11 cellular contexts compared by ENCODE assay signal in genomic region chr3:58388550-58389061, GRCh38. TPM values are rescaled to one million over a fixed set of nuclear protein-coding genes. Genes with fewer than 3 reads are reported as not detected.
DNase-seq lines count a peak whose midpoint lies in the region; ATAC-seq, FAIRE-seq and TF ChIP-seq lines count a peak whose summit lies in the region.
"Had no signal": no experiment of that assay in that cellular context is flagged by ENCODE, and none has a peak within 500 bp of the region (broad histone marks: within the 10 kb centered on the region; RNA-seq: fewer than 3 reads in every experiment).

No MANE protein-coding gene starts in this region.

- in situ Hi-C loops in T47D (cut with HindIII; ENCODE audit: low pct_unique_long_range_greater_than_20kb, low sequenced_read_pairs), result no loop called here

- no peak overlapping the region for H3K9ac ChIP-seq in colonic mucosa (ENCODE audit: low read depth in 2 of 2, low read length in 2 of 2)

- intact Hi-C loops in MCF 10A (cut with micrococcal nuclease), result no loop called here
- intact Hi-C loops in colonic mucosa (cut with DNase I), result no loop called here

- no peak for TF ChIP-seq CTCF in MCF 10A (IDR thresholded peaks at IDR 0.05; ENCODE audit: unreplicated experiment)
- no peak for TF ChIP-seq CTCF in colonic mucosa (IDR thresholded peaks at IDR 0.05)
- TF ChIP-seq CTCF in type B pancreatic cell (conservative IDR thresholded peaks at IDR 0.05), result no peak
- no peak for TF ChIP-seq CTCF in GM20000 (IDR thresholded peaks at IDR 0.05; ENCODE audit: extremely low read depth, missing control alignments)

- H3K27ac Mint-ChIP-seq in MCF 10A (ENCODE audit: low read depth, unreplicated experiment), result no peak overlapping the region
- H3K27ac Mint-ChIP-seq in type B pancreatic cell, result peak overlapping the region; percentile 52
- H3K27ac Mint-ChIP-seq: CD4-positive, alpha-beta T cell had no signal

- H3K36me3 Mint-ChIP-seq in MCF 10A (ENCODE audit: insufficient read depth, unreplicated experiment) (peaks cover 45% of the 10 kb centered on the region), type B pancreatic cell (peaks cover 6% of the 10 kb centered on the region)

- H3K4me1 Mint-ChIP-seq in MCF 10A (ENCODE audit: insufficient read depth, unreplicated experiment) (peaks cover 19% of the 10 kb centered on the region), type B pancreatic cell (ENCODE audit: unreplicated experiment) (peaks cover 21% of the 10 kb centered on the region)

- POLR2A ChIA-PET in MCF 10A (lab: Yijun Ruan, JAX), result interaction anchor here (0.7 to 0.8 kb wide), 3 partner anchors 14 to 28 kb away, joined by 3 to 5 read pairs (median 3); no protein-coding TSS in a partner anchor

- DNase-seq in T47D (ENCODE audit: low read depth in 1 of 2, low spot score in 1 of 2) (peak; percentile 18 to 97), MCF 10A (ENCODE audit: unreplicated experiment) (no peak), colonic mucosa (no peak), lung microvascular endothelial cell (ENCODE audit: low read depth in 2 of 2) (peak; percentile 50 to 56), type B pancreatic cell (ENCODE audit: extremely low spot score, unreplicated experiment) (no peak), GM20000 (ENCODE audit: low spot score) (no peak), HTR-8/SVneo (ENCODE audit: insufficient read length, low spot score) (no peak)
- DNase-seq: CD4-positive, alpha-beta T cell; posterior cingulate gyrus had no signal

- H3K4me1 ChIP-seq in colonic mucosa, result no peaks in the 10 kb centered on the region

- ATAC-seq in GM21515 (IDR thresholded peaks at IDR 0.05; ENCODE audit: unreplicated experiment), result no peak

- no peaks in the 10 kb centered on the region for H3K36me3 ChIP-seq in colonic mucosa

- no peaks in the 10 kb centered on the region for H3K27me3 ChIP-seq in colonic mucosa

- H3K9me3 Mint-ChIP-seq in MCF 10A (ENCODE audit: unreplicated experiment) (no peaks in the 10 kb centered on the region), type B pancreatic cell (no peaks in the 10 kb centered on the region)
- H3K9me3 Mint-ChIP-seq: CD4-positive, alpha-beta T cell had no signal

- no peak overlapping the region for H3K4me3 ChIP-seq in colonic mucosa

- no TSS peak for BruUV-seq in MCF 10A (replicated peaks; lab: Mats Ljungman, UMichigan)

- H3K4me3 Mint-ChIP-seq in MCF 10A (ENCODE audit: unreplicated experiment) (no peak overlapping the region), type B pancreatic cell (no peak overlapping the region)
- H3K4me3 Mint-ChIP-seq: CD4-positive, alpha-beta T cell had no signal

- H3K9me3 ChIP-seq in colonic mucosa, result no peaks in the 10 kb centered on the region

- CTCF ChIA-PET in MCF 10A (lab: Yijun Ruan, JAX), result interaction anchor here (0.6 to 0.9 kb wide), 3 partner anchors 16 to 68 kb away, joined by 3 to 5 read pairs (median 3); no protein-coding TSS in a partner anchor

- H3K27me3 Mint-ChIP-seq in MCF 10A (ENCODE audit: insufficient read depth, unreplicated experiment) (no peaks in the 10 kb centered on the region), type B pancreatic cell (no peaks in the 10 kb centered on the region)
- H3K27me3 Mint-ChIP-seq: CD4-positive, alpha-beta T cell had no signal

- FAIRE-seq in HTR-8/SVneo (lab: Jason Lieb, UNC), result no peak
- FAIRE-seq: bronchial epithelial cell had no signal

- H3K27ac ChIP-seq in colonic mucosa, result peak overlapping the region; percentile 9

RNA-seq across cellular contexts. Expression of gene PDHB, which starts 45.0 kb away (rescaled TPM):
- 52.2 and 62.2 TPM in 2 replicates for total RNA-seq in MCF 10A (2022)
- total RNA-seq in colonic mucosa, result 10 to 100 TPM; 66.9 to 87.4 TPM
- 56.4 and 59.3 TPM in 2 replicates for total RNA-seq in lung microvascular endothelial cell
- 72.1 and 76.9 TPM in 2 replicates for total RNA-seq in type B pancreatic cell (ENCODE audit: low replicate concordance)

RNA-seq across cellular contexts. Expression of gene PXK, which starts 55.9 kb away (rescaled TPM):
- total RNA-seq in MCF 10A (2022) (55.1 and 62.2 TPM in 2 replicates), colonic mucosa (10 to 100 TPM in 1 of 2 donors, 1 to 10 TPM in 1; 9.3 to 11.4 TPM), lung microvascular endothelial cell (13.7 and 16.1 TPM in 2 replicates), type B pancreatic cell (ENCODE audit: low replicate concordance) (12.4 and 15.1 TPM in 2 replicates)

Comparison
In these comparisons a context has a peak if more than half of its experiments do, and no peak if none do; other contexts are left out.
1. DNase-seq: peak in T47D (2 of 2) and lung microvascular endothelial cell (2 of 2); none in MCF 10A (single experiment), colonic mucosa (single experiment), type B pancreatic cell (single experiment), GM20000 (single experiment) and HTR-8/SVneo (single experiment).